In genomic region chr19:3135961-3136683, GRCh38 we compare ENCODE assay signal across 8 cellular contexts. TPM values are rescaled to one million over a fixed set of nuclear protein-coding genes. Genes with fewer than 3 reads are reported as not detected.
A peak's percentile ranks its signal among the peaks of the same experiment; 100 is the strongest.
DNase-seq lines count a peak whose midpoint lies in the region; ATAC-seq and TF ChIP-seq lines count a peak whose summit lies in the region.

TSS of gene GNA15 (plus strand) at chr19:3136033. CDS start at chr19:3136451, 418 bp downstream.

- no peak within 1 kb of the TSS for H4K8ac ChIP-seq in neuronal stem cell (ENCODE audit: low read depth, low read length)

- no peaks in the 10 kb centered on the region for H3K27me3 Mint-ChIP-seq in MCF 10A (ENCODE audit: insufficient read depth, unreplicated experiment)

- H3K23ac ChIP-seq in neuronal stem cell (ENCODE audit: low read depth, low read length, poor library complexity): no peak within 1 kb of the TSS

- no peak for TF ChIP-seq CTCF in OCI-LY3 (IDR thresholded peaks at IDR 0.05; ENCODE audit: low read depth, low read length)
- TF ChIP-seq CTCF in MCF 10A (IDR thresholded peaks at IDR 0.05; ENCODE audit: unreplicated experiment): no peak

- peak within 1 kb of the TSS; percentile 57 for H3K27ac Mint-ChIP-seq in MCF 10A (ENCODE audit: low read depth, unreplicated experiment)

- H3K36me3 ChIP-seq in OCI-LY3 (replicated peaks; ENCODE audit: low read depth, low read length) (no peaks in the 10 kb centered on the region), neuronal stem cell (replicated peaks in 1 of 2; ENCODE audit: control insufficient read depth in 2 of 2, insufficient read depth in 2 of 2, low read length in 2 of 2) (no peaks in the 10 kb centered on the region)

- H3K27ac ChIP-seq in OCI-LY3 (ENCODE audit: low read length) (peak within 1 kb of the TSS; percentile 24), neuronal stem cell (replicated peaks; ENCODE audit: low read length) (no peak within 1 kb of the TSS)

- H3K4me3 ChIP-seq in OCI-LY3 (ENCODE audit: low read length): peak within 1 kb of the TSS; percentile 83
- H3K4me3 ChIP-seq in neuronal stem cell (ENCODE audit: low read length in 2 of 2): no peak within 1 kb of the TSS

- no peaks in the 10 kb centered on the region for H3K79me1 ChIP-seq in neuronal stem cell (ENCODE audit: low read depth, low read length)

- H3K9me3 ChIP-seq in OCI-LY3 (ENCODE audit: insufficient read depth, low read length) (no peaks in the 10 kb centered on the region), neuronal stem cell (replicated peaks in 1 of 2; ENCODE audit: control insufficient read depth in 2 of 2, insufficient read depth in 1 of 2, low read depth in 1 of 2, low read length in 2 of 2) (no peaks in the 10 kb centered on the region)

- H3K9me3 Mint-ChIP-seq in MCF 10A (ENCODE audit: unreplicated experiment): no peaks in the 10 kb centered on the region

- H3K4me1 ChIP-seq in OCI-LY3 (ENCODE audit: low read length): peaks cover 47% of the 10 kb centered on the region
- H3K4me1 ChIP-seq in neuronal stem cell (ENCODE audit: control insufficient read depth in 2 of 2, insufficient read depth in 1 of 2, low read depth in 1 of 2, low read length in 2 of 2): no peaks in the 10 kb centered on the region

- no peak within 1 kb of the TSS for H2BK5ac ChIP-seq in neuronal stem cell (ENCODE audit: low read length)

- no peak within 1 kb of the TSS for H2BK120ac ChIP-seq in neuronal stem cell (ENCODE audit: low read depth, low read length)

- H3K4me1 Mint-ChIP-seq in MCF 10A (ENCODE audit: insufficient read depth, unreplicated experiment): peaks cover 12% of the 10 kb centered on the region

- H4K20me1 ChIP-seq in OCI-LY3 (ENCODE audit: insufficient read depth, low read length): no peaks in the 10 kb centered on the region

- peak within 1 kb of the TSS; percentile 58 for H2BK12ac ChIP-seq in neuronal stem cell (ENCODE audit: low read length)

- no CpG with 5 or more reads among the region's 40 CpGs for WGBS in neuronal stem cell (ENCODE audit: extremely low coverage in 2 of 2, insufficient read length in 2 of 2, insufficient replicate concordance in 1 of 2), 2 donors

- TSS peak; percentile 58 for BruUV-seq in MCF 10A (replicated peaks; lab: Mats Ljungman, UMichigan)

- peak; percentile 58 for DNase-seq in GF-D8 (lab: John Stamatoyannopoulos, UW)
- DNase-seq in MCF 10A (ENCODE audit: unreplicated experiment): peak; percentile 74
- no peak for DNase-seq in neuronal stem cell (ENCODE audit: low spot score)
- DNase-seq in NCI-H1436 treated with DMSO at 0.1 percent for 48 hours (lab: John Stamatoyannopoulos, UW): no peak
- DNase-seq in NCI-H2081 (lab: John Stamatoyannopoulos, UW): no peak
- DNase-seq in activated CD4-positive, CD25-positive, alpha-beta regulatory T cell (lab: John Stamatoyannopoulos, UW): no peak

- CTCF ChIA-PET in MCF 10A (lab: Yijun Ruan, JAX): interaction anchor here (1.0 to 3.6 kb wide), 3 partner anchors 7 to 10 kb away, joined by 3 to 18 read pairs (median 6); no protein-coding TSS in a partner anchor

- H3K9ac ChIP-seq in OCI-LY3 (ENCODE audit: low read length) (peak within 1 kb of the TSS; percentile 70), neuronal stem cell (ENCODE audit: low read depth, low read length, poor library complexity) (peak within 1 kb of the TSS; percentile 4)

- H3K79me2 ChIP-seq in OCI-LY3 (ENCODE audit: low read length): peaks cover 10% of the 10 kb centered on the region; the same call in 1 of the 2 replicates

- peak within 1 kb of the TSS; percentile 73 for H3K4me2 ChIP-seq in OCI-LY3 (ENCODE audit: low read length)
- H3K4me2 ChIP-seq in neuronal stem cell (ENCODE audit: insufficient read depth, low read length, poor library complexity, severe bottlenecking): no peak within 1 kb of the TSS

- H3K4me3 Mint-ChIP-seq in MCF 10A (ENCODE audit: unreplicated experiment): peak within 1 kb of the TSS; percentile 73

- H2AFZ ChIP-seq in OCI-LY3 (ENCODE audit: low read depth, low read length) (no peak within 1 kb of the TSS), neuronal stem cell (ENCODE audit: low read length) (no peak within 1 kb of the TSS)

- intact Hi-C loops in MCF 10A (cut with micrococcal nuclease): no loop called here

- peak within 1 kb of the TSS; percentile 38 for H3K14ac ChIP-seq in neuronal stem cell (ENCODE audit: low read length)

- no peak within 1 kb of the TSS for H2BK15ac ChIP-seq in neuronal stem cell (ENCODE audit: low read length)

- H4K91ac ChIP-seq in neuronal stem cell (ENCODE audit: low read depth, low read length, poor library complexity): no peak within 1 kb of the TSS

- peaks cover 19% of the 10 kb centered on the region for H3K36me3 Mint-ChIP-seq in MCF 10A (ENCODE audit: insufficient read depth, unreplicated experiment)

- ATAC-seq in HG03521 (IDR thresholded peaks at IDR 0.05; ENCODE audit: unreplicated experiment): no peak

- peak within 1 kb of the TSS; percentile 56 for H2AK5ac ChIP-seq in neuronal stem cell (ENCODE audit: low read depth, low read length)

- H3K27me3 ChIP-seq in OCI-LY3 (ENCODE audit: low read depth, low read length): no peaks in the 10 kb centered on the region
- H3K27me3 ChIP-seq in neuronal stem cell (ENCODE audit: control insufficient read depth in 3 of 3, insufficient read depth in 3 of 3, low read depth in 1 of 3, low read length in 3 of 3): no peaks in the 10 kb centered on the region

- POLR2A ChIA-PET in MCF 10A (lab: Yijun Ruan, JAX): interaction anchor here (0.8 to 2.5 kb wide), 6 partner anchors 24 to 236 kb away, joined by 3 to 12 read pairs (median 4); partner anchors contain the start of genes NCLN and ZNF57

- H3K4ac ChIP-seq in neuronal stem cell (ENCODE audit: low read length): no peak within 1 kb of the TSS

- peak within 1 kb of the TSS; percentile 76 for H3K18ac ChIP-seq in neuronal stem cell (ENCODE audit: low read length)

RNA-seq across cellular contexts. Expression of gene GNA15, which starts in this region (rescaled TPM):
- total RNA-seq in MCF 10A (2022): 32.9 and 47.1 TPM in 2 replicates
- 0.01 TPM for polyA plus RNA-seq in neuronal stem cell (2013, experiment 1 of 2)
- polyA plus RNA-seq in neuronal stem cell (2013, experiment 2 of 2): not detected

Comparison
In these comparisons a context has a peak if more than half of its experiments do, and no peak if none do; other contexts are left out.
1. DNase-seq: peak in GF-D8 (single experiment) and MCF 10A (single experiment); none in neuronal stem cell (single experiment), NCI-H1436 treated with DMSO at 0.1 percent for 48 hours (single experiment), NCI-H2081 (0 of 2) and activated CD4-positive, CD25-positive, alpha-beta regulatory T cell (0 of 4).